In the genomic region with DNA sequence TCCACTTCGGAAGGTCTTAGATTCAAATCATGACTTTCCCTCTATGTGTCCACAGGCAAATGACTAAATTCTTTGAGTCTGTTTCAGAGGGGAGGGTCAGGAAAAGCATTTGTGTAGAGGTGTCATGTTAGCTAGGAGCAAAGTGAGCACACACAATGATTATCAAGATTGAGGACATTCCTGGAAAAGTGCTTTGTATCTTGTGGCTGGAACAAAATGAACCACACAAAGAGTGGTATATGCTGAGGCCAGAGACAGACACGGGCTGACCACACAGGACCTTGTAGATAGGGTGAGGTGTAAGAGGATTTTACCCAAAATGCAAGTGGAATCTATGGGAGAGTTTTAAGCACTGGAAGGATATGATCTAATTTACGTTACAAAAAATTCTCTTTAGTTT, we compare ENCODE assay signal across 8 cellular contexts.
"Had no signal": no experiment of that assay in that cellular context is flagged by ENCODE, and none has a peak within 500 bp of the region (broad histone marks: within the 10 kb centered on the region; RNA-seq: fewer than 3 reads in every experiment).

No MANE protein-coding gene starts in this region.

- DNase-seq: GOT3, H7, HFFc6, KBM-7 had no signal

- ATAC-seq: HCT116, HepG2 had no signal

- H3K4me3 ChIP-seq: HAP-1 had no signal

- H3K4me1 ChIP-seq: HAP-1 had no signal

- H3K9me3 ChIP-seq: HAP-1 had no signal

- H3K27ac ChIP-seq: HL-60 had no signal

- H3K36me3 ChIP-seq: HAP-1 had no signal
